2 cellular contexts compared by ENCODE assay signal in the genomic region with DNA sequence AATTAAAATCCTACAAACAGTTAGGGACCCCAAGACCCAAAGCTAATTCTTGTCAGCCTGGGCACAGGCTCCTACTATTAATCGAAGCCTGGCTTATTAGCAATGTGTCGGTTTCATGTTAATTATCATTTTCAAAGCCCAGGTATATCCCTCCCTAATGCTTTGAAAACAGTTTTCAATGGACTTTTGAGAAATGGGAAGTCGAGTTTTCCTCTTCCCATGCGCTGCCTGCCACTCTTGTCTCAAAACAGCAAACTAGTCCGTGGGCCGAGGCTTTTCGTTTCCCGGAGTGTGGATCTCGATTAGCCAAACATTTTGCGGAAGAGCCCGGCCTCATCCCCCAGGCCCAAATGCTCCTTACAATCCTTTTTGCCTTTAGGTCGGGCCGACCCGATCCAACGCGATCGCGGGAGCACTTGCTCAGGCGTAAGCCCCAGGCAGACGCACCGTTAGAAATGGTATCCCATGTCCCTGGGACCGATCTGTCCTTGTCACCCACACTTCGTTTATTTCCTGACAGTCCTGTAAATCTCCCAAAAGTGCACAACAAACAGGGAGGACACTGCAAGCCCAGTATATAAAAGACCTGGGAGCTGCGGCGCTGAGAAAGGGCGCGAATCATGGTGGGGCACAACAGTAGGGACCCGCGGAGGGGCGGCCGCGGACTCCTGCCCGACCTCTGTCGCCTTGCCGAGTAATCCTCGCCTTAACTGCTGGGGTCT.
TF ChIP-seq lines count a peak whose summit lies in the region.

No MANE protein-coding gene starts in this region.

TF ChIP-seq in SK-N-SH, 30 proteins besides CTCF, POLR2A, EP300 and RAD21 (continued from another document):
- TF ChIP-seq FOXM1 (IDR thresholded peaks at IDR 0.05; ENCODE audit: low read depth) (no peak), EZH2phosphoT487 (IDR thresholded peaks at IDR 0.05; ENCODE audit: borderline replicate concordance, low read depth) (no peak), POLR2AphosphoS5 (IDR thresholded peaks at IDR 0.05; ENCODE audit: low read depth, low read length) (no peak), GABPA (IDR thresholded peaks at IDR 0.05; ENCODE audit: low read depth) (no peak), JUND (IDR thresholded peaks at IDR 0.05) (no peak), CHD2 (IDR thresholded peaks at IDR 0.05; ENCODE audit: low read length, partially characterized antibody) (no peak), YY1 (IDR thresholded peaks at IDR 0.05; ENCODE audit: low read depth) (no peak), RXRA (IDR thresholded peaks at IDR 0.05; ENCODE audit: borderline replicate concordance, low read depth) (no peak), RCOR1 (IDR thresholded peaks at IDR 0.05; ENCODE audit: low read length) (no peak)
- TF ChIP-seq, protein P1, sequence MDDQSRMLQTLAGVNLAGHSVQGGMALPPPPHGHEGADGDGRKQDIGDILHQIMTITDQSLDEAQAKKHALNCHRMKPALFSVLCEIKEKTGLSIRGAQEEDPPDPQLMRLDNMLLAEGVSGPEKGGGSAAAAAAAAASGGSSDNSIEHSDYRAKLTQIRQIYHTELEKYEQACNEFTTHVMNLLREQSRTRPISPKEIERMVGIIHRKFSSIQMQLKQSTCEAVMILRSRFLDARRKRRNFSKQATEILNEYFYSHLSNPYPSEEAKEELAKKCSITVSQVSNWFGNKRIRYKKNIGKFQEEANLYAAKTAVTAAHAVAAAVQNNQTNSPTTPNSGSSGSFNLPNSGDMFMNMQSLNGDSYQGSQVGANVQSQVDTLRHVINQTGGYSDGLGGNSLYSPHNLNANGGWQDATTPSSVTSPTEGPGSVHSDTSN (IDR thresholded peaks at IDR 0.05): no peak
- TF ChIP-seq, protein P2, sequence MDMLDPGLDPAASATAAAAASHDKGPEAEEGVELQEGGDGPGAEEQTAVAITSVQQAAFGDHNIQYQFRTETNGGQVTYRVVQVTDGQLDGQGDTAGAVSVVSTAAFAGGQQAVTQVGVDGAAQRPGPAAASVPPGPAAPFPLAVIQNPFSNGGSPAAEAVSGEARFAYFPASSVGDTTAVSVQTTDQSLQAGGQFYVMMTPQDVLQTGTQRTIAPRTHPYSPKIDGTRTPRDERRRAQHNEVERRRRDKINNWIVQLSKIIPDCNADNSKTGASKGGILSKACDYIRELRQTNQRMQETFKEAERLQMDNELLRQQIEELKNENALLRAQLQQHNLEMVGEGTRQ (IDR thresholded peaks at IDR 0.05; ENCODE audit: borderline replicate concordance, low read depth, low read length): no peak
- TF ChIP-seq, protein P3, sequence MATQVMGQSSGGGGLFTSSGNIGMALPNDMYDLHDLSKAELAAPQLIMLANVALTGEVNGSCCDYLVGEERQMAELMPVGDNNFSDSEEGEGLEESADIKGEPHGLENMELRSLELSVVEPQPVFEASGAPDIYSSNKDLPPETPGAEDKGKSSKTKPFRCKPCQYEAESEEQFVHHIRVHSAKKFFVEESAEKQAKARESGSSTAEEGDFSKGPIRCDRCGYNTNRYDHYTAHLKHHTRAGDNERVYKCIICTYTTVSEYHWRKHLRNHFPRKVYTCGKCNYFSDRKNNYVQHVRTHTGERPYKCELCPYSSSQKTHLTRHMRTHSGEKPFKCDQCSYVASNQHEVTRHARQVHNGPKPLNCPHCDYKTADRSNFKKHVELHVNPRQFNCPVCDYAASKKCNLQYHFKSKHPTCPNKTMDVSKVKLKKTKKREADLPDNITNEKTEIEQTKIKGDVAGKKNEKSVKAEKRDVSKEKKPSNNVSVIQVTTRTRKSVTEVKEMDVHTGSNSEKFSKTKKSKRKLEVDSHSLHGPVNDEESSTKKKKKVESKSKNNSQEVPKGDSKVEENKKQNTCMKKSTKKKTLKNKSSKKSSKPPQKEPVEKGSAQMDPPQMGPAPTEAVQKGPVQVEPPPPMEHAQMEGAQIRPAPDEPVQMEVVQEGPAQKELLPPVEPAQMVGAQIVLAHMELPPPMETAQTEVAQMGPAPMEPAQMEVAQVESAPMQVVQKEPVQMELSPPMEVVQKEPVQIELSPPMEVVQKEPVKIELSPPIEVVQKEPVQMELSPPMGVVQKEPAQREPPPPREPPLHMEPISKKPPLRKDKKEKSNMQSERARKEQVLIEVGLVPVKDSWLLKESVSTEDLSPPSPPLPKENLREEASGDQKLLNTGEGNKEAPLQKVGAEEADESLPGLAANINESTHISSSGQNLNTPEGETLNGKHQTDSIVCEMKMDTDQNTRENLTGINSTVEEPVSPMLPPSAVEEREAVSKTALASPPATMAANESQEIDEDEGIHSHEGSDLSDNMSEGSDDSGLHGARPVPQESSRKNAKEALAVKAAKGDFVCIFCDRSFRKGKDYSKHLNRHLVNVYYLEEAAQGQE (IDR thresholded peaks at IDR 0.05; ENCODE audit: low read depth, low read length): no peak

TF ChIP-seq in SK-N-SH treated with all-trans-retinoic acid at 6 μM for 48 hours, 23 proteins besides CTCF, POLR2A, EP300 and RAD21 (continued from another document):
- TF ChIP-seq, protein P4, sequence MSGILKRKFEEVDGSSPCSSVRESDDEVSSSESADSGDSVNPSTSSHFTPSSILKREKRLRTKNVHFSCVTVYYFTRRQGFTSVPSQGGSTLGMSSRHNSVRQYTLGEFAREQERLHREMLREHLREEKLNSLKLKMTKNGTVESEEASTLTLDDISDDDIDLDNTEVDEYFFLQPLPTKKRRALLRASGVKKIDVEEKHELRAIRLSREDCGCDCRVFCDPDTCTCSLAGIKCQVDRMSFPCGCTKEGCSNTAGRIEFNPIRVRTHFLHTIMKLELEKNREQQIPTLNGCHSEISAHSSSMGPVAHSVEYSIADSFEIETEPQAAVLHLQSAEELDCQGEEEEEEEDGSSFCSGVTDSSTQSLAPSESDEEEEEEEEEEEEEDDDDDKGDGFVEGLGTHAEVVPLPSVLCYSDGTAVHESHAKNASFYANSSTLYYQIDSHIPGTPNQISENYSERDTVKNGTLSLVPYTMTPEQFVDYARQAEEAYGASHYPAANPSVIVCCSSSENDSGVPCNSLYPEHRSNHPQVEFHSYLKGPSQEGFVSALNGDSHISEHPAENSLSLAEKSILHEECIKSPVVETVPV (CRISPR knock-in tag; IDR thresholded peaks at IDR 0.05): no peak
- TF ChIP-seq OSR1 (CRISPR knock-in tag; IDR thresholded peaks at IDR 0.05): no peak
